ENCODE assay signal across 11 cellular contexts in genomic region chr12:120247621-120248030, GRCh38. TPM values are rescaled to one million over a fixed set of nuclear protein-coding genes. Genes with fewer than 3 reads are reported as not detected.
DNase-seq lines count a peak whose midpoint lies in the region; ATAC-seq and TF ChIP-seq lines count a peak whose summit lies in the region.
"Had no signal": no experiment of that assay in that cellular context is flagged by ENCODE, and none has a peak within 500 bp of the region (broad histone marks: within the 10 kb centered on the region; RNA-seq: fewer than 3 reads in every experiment).

No MANE protein-coding gene starts in this region.

- no peaks in the 10 kb centered on the region for H4K20me1 ChIP-seq in fibroblast of lung (ENCODE audit: control insufficient read depth, extremely low read depth, insufficient read depth, low read length)

- H3K36me3 ChIP-seq in SJSA1 = peaks cover 20% of the 10 kb centered on the region
- peaks cover 4% of the 10 kb centered on the region for H3K36me3 ChIP-seq in fibroblast of lung (ENCODE audit: control insufficient read depth, insufficient read depth, low read length)

- intact Hi-C loops in sciatic nerve (cut with DNase I) = no loop called here

- H3K27me3 ChIP-seq in SJSA1 (replicated peaks) (no peaks in the 10 kb centered on the region), fibroblast of lung (ENCODE audit: control insufficient read depth, insufficient read depth, low read length) (no peaks in the 10 kb centered on the region)

- peaks cover 87% of the 10 kb centered on the region for H3K79me2 ChIP-seq in fibroblast of lung (ENCODE audit: control insufficient read depth, insufficient read depth, low read length)

- no peak overlapping the region for H2AFZ ChIP-seq in fibroblast of lung (ENCODE audit: low read length)

- peak overlapping the region; percentile 19 for H3K4me2 ChIP-seq in fibroblast of lung (ENCODE audit: extremely low read depth, insufficient read depth, low read length)

- DNase-seq in EL (peak; percentile 88), SJSA1 (ENCODE audit: low read depth in 1 of 2, low spot score in 2 of 2) (peak in 1 of 2 experiments; percentile 62), fibroblast of lung (ENCODE audit: low read depth in 2 of 2) (peak; percentile 49 to 77), sciatic nerve (ENCODE audit: low spot score) (no peak), H4 (ENCODE audit: low spot score) (no peak), medulla oblongata (ENCODE audit: extremely low spot score) (no peak)
- DNase-seq: activated B cell treated with CpG ODN at 0.5 μM for 24 hours, mucosa of descending colon had no signal

- H3K9me3 ChIP-seq in SJSA1 (replicated peaks) (no peaks in the 10 kb centered on the region), fibroblast of lung (ENCODE audit: control insufficient read depth, insufficient read depth, low read depth, low read length) (no peaks in the 10 kb centered on the region)
- H3K9me3 ChIP-seq: mucosa of descending colon had no signal

- peak; percentile 60 for ATAC-seq in sciatic nerve
- ATAC-seq in HG02759 (IDR thresholded peaks at IDR 0.05; ENCODE audit: unreplicated experiment) = no peak
- ATAC-seq in GM19467 (IDR thresholded peaks at IDR 0.05; ENCODE audit: unreplicated experiment) = no peak
- ATAC-seq: mucosa of descending colon had no signal

- TF ChIP-seq CTCF in fibroblast of lung (conservative IDR thresholded peaks at IDR 0.05 in 1 of 2, IDR thresholded peaks at IDR 0.05 in 1 of 2; ENCODE audit: low read depth in 1 of 2, low read length in 2 of 2) = no peak

- peak overlapping the region; percentile 56 for H3K27ac ChIP-seq in SJSA1
- H3K27ac ChIP-seq in fibroblast of lung (ENCODE audit: insufficient read depth, low read length) = peak overlapping the region; percentile 62

- peaks cover 96% of the 10 kb centered on the region for H3K4me1 ChIP-seq in SJSA1 (replicated peaks)
- peaks cover 36% of the 10 kb centered on the region for H3K4me1 ChIP-seq in fibroblast of lung (ENCODE audit: control insufficient read depth, extremely low read depth, insufficient read depth, low read length)

- H3K9ac ChIP-seq in fibroblast of lung (ENCODE audit: insufficient read depth, low read length) = no peak overlapping the region

- H3K4me3 ChIP-seq in SJSA1 = no peak overlapping the region
- no peak overlapping the region for H3K4me3 ChIP-seq in fibroblast of lung (replicated peaks in 1 of 4; ENCODE audit: control extremely low read depth in 1 of 4, insufficient read depth in 1 of 4, low read depth in 3 of 4, low read length in 4 of 4)
- H3K4me3 ChIP-seq: mucosa of descending colon had no signal

RNA-seq across cellular contexts. Expression of gene PXN, which starts 17.9 kb away (rescaled TPM):
- total RNA-seq in SJSA1 (2014; rRNA removed; shearing (Covaris generic)) = 26.4 and 44.2 TPM in 2 replicates
- total RNA-seq in fibroblast of lung (9.2 and 21.5 TPM in 2 replicates), sciatic nerve (183 TPM)
- 31.4 and 59.3 TPM in 2 replicates for polyA plus RNA-seq in fibroblast of lung
- 84.4 and 134 TPM in 2 replicates for polyA plus RNA-seq in fibroblast of lung (2012)
- polyA minus RNA-seq in fibroblast of lung (ENCODE audit: low replicate concordance) = 413 and 630 TPM in 2 replicates
- 18.7 and 31.3 TPM in 2 replicates for total RNA-seq in H4 (2014; rRNA removed; shearing (Covaris generic))

RNA-seq across cellular contexts. Expression of gene RNU4-2, which starts 44.1 kb away (rescaled TPM):
- total RNA-seq in SJSA1 (2014; rRNA removed; shearing (Covaris generic)) = under 0.01 TPM in 2 replicates
- total RNA-seq in fibroblast of lung (under 0.01 TPM in 2 replicates), sciatic nerve (15,390 TPM)
- under 0.01 TPM in 1 of 2 replicates, not detected in the other for polyA plus RNA-seq in fibroblast of lung
- 55.5 and 161 TPM in 2 replicates for polyA plus RNA-seq in fibroblast of lung (2012)
- polyA minus RNA-seq in fibroblast of lung (ENCODE audit: low replicate concordance) = under 0.01 TPM in 2 replicates
- total RNA-seq in H4 (2014; rRNA removed; shearing (Covaris generic)) = under 0.01 TPM in 1 of 2 replicates, not detected in the other
- total RNA-seq: NCI-H460 had no signal

RNA-seq across cellular contexts. Expression of gene RNU4-1, which starts 45.4 kb away (rescaled TPM):
- under 0.01 TPM in 2 replicates for total RNA-seq in SJSA1 (2014; rRNA removed; shearing (Covaris generic))
- under 0.01 TPM in 2 replicates for total RNA-seq in fibroblast of lung
- polyA plus RNA-seq in fibroblast of lung = not detected in 2 replicates
- polyA plus RNA-seq in fibroblast of lung (2012) = 194 and 235 TPM in 2 replicates
- under 0.01 TPM in 2 replicates for polyA minus RNA-seq in fibroblast of lung (ENCODE audit: low replicate concordance)
- total RNA-seq in sciatic nerve = 1,748 TPM
- under 0.01 TPM in 2 replicates for total RNA-seq in H4 (2014; rRNA removed; shearing (Covaris generic))
- total RNA-seq: NCI-H460 had no signal

RNA-seq across cellular contexts. Expression of gene RPLP0, which starts 46.7 kb away (rescaled TPM):
- total RNA-seq in SJSA1 (2014; rRNA removed; shearing (Covaris generic)) = 2,307 and 4,128 TPM in 2 replicates
- total RNA-seq in fibroblast of lung = 3,063 and 3,837 TPM in 2 replicates
- 5,137 and 6,435 TPM in 2 replicates for polyA plus RNA-seq in fibroblast of lung
- polyA plus RNA-seq in fibroblast of lung (2012) = 2,788 and 3,168 TPM in 2 replicates
- polyA minus RNA-seq in fibroblast of lung (ENCODE audit: low replicate concordance) = 5,479 and 5,944 TPM in 2 replicates
- 760 TPM for total RNA-seq in sciatic nerve
- 6,442 and 6,835 TPM in 2 replicates for total RNA-seq in H4 (2014; rRNA removed; shearing (Covaris generic))

RNA-seq across cellular contexts. Expression of gene GCN1, which starts 53.1 kb away (rescaled TPM):
- 41.0 and 47.4 TPM in 2 replicates for total RNA-seq in SJSA1 (2014; rRNA removed; shearing (Covaris generic))
- total RNA-seq in fibroblast of lung (86.8 and 93.1 TPM in 2 replicates), sciatic nerve (82.6 TPM)
- polyA plus RNA-seq in fibroblast of lung = 30.8 and 45.8 TPM in 2 replicates
- polyA plus RNA-seq in fibroblast of lung (2012) = 35.6 and 52.5 TPM in 2 replicates
- 310 and 482 TPM in 2 replicates for polyA minus RNA-seq in fibroblast of lung (ENCODE audit: low replicate concordance)
- 33.7 and 59.7 TPM in 2 replicates for total RNA-seq in H4 (2014; rRNA removed; shearing (Covaris generic))

Comparison
In these comparisons a context has a peak if more than half of its experiments do, and no peak if none do; other contexts are left out.
1. DNase-seq: peak in EL (single experiment) and fibroblast of lung (2 of 2); none in sciatic nerve (single experiment), H4 (single experiment) and medulla oblongata (single experiment).
2. RNA of gene RNU4-2, which starts 44.1 kb away (total RNA-seq): 15,390 TPM in sciatic nerve (single experiment); under 0.01 TPM in SJSA1, under 0.01 TPM in fibroblast of lung and under 0.01 TPM in H4; every median in the first group is over 1,000 times any median in the second.
3. RNA of gene RNU4-1, which starts 45.4 kb away (total RNA-seq): 1,748 TPM in sciatic nerve (single experiment); under 0.01 TPM in SJSA1, under 0.01 TPM in fibroblast of lung and under 0.01 TPM in H4; every median in the first group is over 1,000 times any median in the second.